1 cellular context compared by ENCODE assay signal in the genomic region with DNA sequence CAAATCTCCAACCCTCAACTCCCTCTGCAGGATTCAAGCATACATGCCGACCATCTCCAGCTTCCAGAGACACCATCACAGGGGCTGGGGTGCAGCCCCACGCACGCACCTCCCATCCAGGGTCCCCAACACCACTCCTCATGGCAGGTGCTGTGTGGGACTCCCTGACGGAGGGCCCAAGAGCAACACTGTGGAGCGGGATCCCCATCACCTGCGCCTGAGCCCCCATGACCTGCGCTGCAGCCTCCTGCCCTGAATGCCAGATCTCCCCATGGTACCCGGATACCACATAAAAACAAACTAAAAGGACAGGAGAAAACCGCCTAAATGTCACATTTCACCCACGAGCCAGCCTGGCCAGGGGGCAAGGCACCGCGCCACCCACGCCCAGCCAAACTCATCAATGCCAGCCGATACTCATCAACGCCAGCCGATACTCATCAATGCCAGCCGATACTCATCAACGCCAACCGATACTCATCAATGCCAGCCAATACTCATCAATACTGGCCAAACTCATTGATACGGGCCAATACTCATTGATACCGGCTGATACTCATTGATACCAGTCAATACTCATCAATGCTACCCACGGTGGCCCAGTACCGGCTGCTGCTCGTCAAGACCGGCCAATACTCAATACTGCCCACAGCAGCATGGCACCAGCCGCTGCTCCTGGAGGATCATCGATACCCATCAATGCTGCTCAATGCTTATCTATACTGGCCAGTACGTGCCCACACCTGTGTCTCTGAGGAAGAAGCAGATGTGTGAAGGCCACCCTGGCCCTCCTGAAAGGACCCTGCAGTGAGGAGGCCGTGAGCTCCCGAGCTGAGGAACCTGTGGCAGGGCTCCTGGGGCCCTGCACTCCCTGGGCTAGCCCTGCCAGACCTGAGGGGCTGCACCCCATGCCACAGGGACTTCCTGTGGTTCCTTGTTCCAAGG.
TF ChIP-seq lines count a peak whose summit lies in the region.

No MANE protein-coding gene starts in this region.

TF ChIP-seq in SK-N-SH treated with all-trans-retinoic acid at 6 μM for 48 hours, 23 proteins besides CTCF, POLR2A, EP300 and RAD21 (continued from another document):
- TF ChIP-seq, protein P1, sequence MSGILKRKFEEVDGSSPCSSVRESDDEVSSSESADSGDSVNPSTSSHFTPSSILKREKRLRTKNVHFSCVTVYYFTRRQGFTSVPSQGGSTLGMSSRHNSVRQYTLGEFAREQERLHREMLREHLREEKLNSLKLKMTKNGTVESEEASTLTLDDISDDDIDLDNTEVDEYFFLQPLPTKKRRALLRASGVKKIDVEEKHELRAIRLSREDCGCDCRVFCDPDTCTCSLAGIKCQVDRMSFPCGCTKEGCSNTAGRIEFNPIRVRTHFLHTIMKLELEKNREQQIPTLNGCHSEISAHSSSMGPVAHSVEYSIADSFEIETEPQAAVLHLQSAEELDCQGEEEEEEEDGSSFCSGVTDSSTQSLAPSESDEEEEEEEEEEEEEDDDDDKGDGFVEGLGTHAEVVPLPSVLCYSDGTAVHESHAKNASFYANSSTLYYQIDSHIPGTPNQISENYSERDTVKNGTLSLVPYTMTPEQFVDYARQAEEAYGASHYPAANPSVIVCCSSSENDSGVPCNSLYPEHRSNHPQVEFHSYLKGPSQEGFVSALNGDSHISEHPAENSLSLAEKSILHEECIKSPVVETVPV (CRISPR knock-in tag; IDR thresholded peaks at IDR 0.05) = no peak
- TF ChIP-seq ZFP3 (CRISPR knock-in tag; IDR thresholded peaks at IDR 0.05) (no peak), ZNF8 (CRISPR knock-in tag; IDR thresholded peaks at IDR 0.05) (no peak), TOX (CRISPR knock-in tag; IDR thresholded peaks at IDR 0.05; ENCODE audit: borderline replicate concordance) (no peak), SNAI2 (CRISPR knock-in tag; IDR thresholded peaks at IDR 0.05) (no peak), CSDC2 (CRISPR knock-in tag; IDR thresholded peaks at IDR 0.05) (no peak), OSR1 (CRISPR knock-in tag; IDR thresholded peaks at IDR 0.05) (no peak)
